ENCODE assay signal across 9 cellular contexts in genomic region chr18:43563780-43564179, GRCh38.
DNase-seq lines count a peak whose midpoint lies in the region; ATAC-seq and TF ChIP-seq lines count a peak whose summit lies in the region.
"Had no signal": no experiment of that assay in that cellular context is flagged by ENCODE, and none has a peak within 500 bp of the region (broad histone marks: within the 10 kb centered on the region; RNA-seq: fewer than 3 reads in every experiment).

No MANE protein-coding gene starts in this region.

- H3K27me3 Mint-ChIP-seq in activated T-cell treated with anti-CD3 and anti-CD28 coated beads, Interleukin-2, amount 50 U/mL, for 4 hours (ENCODE audit: low read depth), result no peaks in the 10 kb centered on the region

- H3K4me1 Mint-ChIP-seq in activated T-cell treated with anti-CD3 and anti-CD28 coated beads, Interleukin-2, amount 50 U/mL, for 4 hours (ENCODE audit: low read depth), result no peaks in the 10 kb centered on the region

- H3K4me3 Mint-ChIP-seq in activated T-cell treated with anti-CD3 and anti-CD28 coated beads, Interleukin-2, amount 50 U/mL, for 4 hours, result no peak overlapping the region

- no peaks in the 10 kb centered on the region for H3K36me3 Mint-ChIP-seq in activated T-cell treated with anti-CD3 and anti-CD28 coated beads, Interleukin-2, amount 50 U/mL, for 4 hours (ENCODE audit: insufficient read depth)

- ATAC-seq in GM18511 (IDR thresholded peaks at IDR 0.05; ENCODE audit: unreplicated experiment), result peak; percentile 61
- ATAC-seq in activated T-cell treated with anti-CD3 and anti-CD28 coated beads, Interleukin-2, amount 50 U/mL, for 4 hours, result no peak
- ATAC-seq in activated CD4-positive, CD25-positive, alpha-beta regulatory T cell treated with anti-CD3 and anti-CD28 coated beads, Interleukin-2, amount 50 U/mL, for 24 hours, result no peak

- peak; percentile 19 for DNase-seq in Jurkat, Clone E6-1 (ENCODE audit: low read depth, low spot score)
- DNase-seq in SHP77 (lab: John Stamatoyannopoulos, UW) (peak; percentile 54 to 62), fibroblast of villous mesenchyme (ENCODE audit: low read depth) (peak; percentile 16), retina (peak; percentile 62), T-helper 9 cell (no peak)
- no peak for DNase-seq in activated T-cell treated with anti-CD3 and anti-CD28 coated beads, Interleukin-2, amount 50 U/mL, for 4 hours

- H3K9me3 Mint-ChIP-seq in activated T-cell treated with anti-CD3 and anti-CD28 coated beads, Interleukin-2, amount 50 U/mL, for 4 hours, result peaks cover under 1% of the 10 kb centered on the region

- H3K4me3 ChIP-seq in Jurkat, Clone E6-1 (ENCODE audit: low read length), result no peak overlapping the region
- no peak overlapping the region for H3K4me3 ChIP-seq in fibroblast of villous mesenchyme (ENCODE audit: low read depth, low read length)
- H3K4me3 ChIP-seq: skin epidermis had no signal

- peak; percentile 32 for TF ChIP-seq CTCF in fibroblast of villous mesenchyme (IDR thresholded peaks at IDR 0.05; ENCODE audit: insufficient read depth, low read depth, low read length)

Comparison
In these comparisons a context has a peak if more than half of its experiments do, and no peak if none do; other contexts are left out.
1. DNase-seq: peak in Jurkat, Clone E6-1 (single experiment), SHP77 (2 of 2), fibroblast of villous mesenchyme (single experiment) and retina (single experiment); none in activated T-cell treated with anti-CD3 and anti-CD28 coated beads, Interleukin-2, amount 50 U/mL, for 4 hours (single experiment) and T-helper 9 cell (single experiment).